ENCODE assay signal across 13 cellular contexts in the genomic region with DNA sequence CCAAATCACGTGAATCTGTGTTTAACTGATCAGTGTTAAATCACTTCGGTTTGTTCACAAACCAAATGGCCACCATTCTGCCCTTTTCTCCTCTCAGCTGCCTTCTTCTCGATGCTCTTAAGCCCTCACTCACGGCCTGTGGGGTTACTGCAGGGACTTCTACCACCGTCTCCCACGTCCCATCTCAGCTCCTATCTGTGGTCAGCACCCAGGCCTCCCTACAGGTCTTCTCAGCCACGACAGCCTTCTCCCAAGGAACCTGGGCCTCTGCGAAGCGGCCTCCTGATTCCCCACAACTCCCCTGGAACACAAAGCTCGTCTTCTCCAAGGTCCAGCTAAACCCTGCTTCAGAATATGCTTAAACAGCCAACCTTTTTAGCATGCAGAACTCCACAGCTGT.
A peak's percentile ranks its signal among the peaks of the same experiment; 100 is the strongest.
DNase-seq lines count a peak whose midpoint lies in the region; FAIRE-seq and TF ChIP-seq lines count a peak whose summit lies in the region.
"Had no signal": no experiment of that assay in that cellular context is flagged by ENCODE, and none has a peak within 500 bp of the region (broad histone marks: within the 10 kb centered on the region; RNA-seq: fewer than 3 reads in every experiment).

No MANE protein-coding gene starts in this region.

- peak overlapping the region; percentile 53 for H3K4me3 Mint-ChIP-seq in nephron progenitor cell
- H3K4me3 Mint-ChIP-seq: CD8-positive, alpha-beta T cell had no signal

- no peak overlapping the region for H2BK20ac ChIP-seq in H1 (ENCODE audit: low read length)

- H2BK15ac ChIP-seq in H1 (ENCODE audit: low read length), result no peak overlapping the region

- H3K18ac ChIP-seq in H1 (ENCODE audit: extremely low read depth, low read length), result no peak overlapping the region

- no peak for FAIRE-seq in H1 (lab: Jason Lieb, UNC)
- FAIRE-seq: G401.6, GM18507 had no signal

- H4K20me1 ChIP-seq in H1 (replicated peaks in 1 of 2; ENCODE audit: control insufficient read depth in 1 of 2, insufficient read depth in 2 of 2, low read length in 2 of 2), result peaks cover 0 to 2% of the 10 kb centered on the region in 2 experiments

- H3K14ac ChIP-seq in H1 (ENCODE audit: insufficient read length), result no peak overlapping the region

- 78% methylated on average over 10 of the region's 10 CpGs; no CpG with 5 or more reads in 1 of the 2 experiments for WGBS in H1 (ENCODE audit: extremely low coverage in 1 of 2, insufficient coverage in 1 of 2, insufficient read length in 1 of 2, insufficient replicate concordance in 2 of 2, low coverage in 1 of 2, low lambda C conversion rate in 2 of 2, missing lambda C conversion rate in 1 of 2), 2 experiments
- WGBS in tibial nerve, 2 donors, result 76 to 81% methylated on average over 10 of the region's 10 CpGs

- TF ChIP-seq CTCF in H1 (IDR thresholded peaks at IDR 0.05; ENCODE audit: control extremely low read depth in 1 of 3, insufficient read depth in 1 of 3, low read depth in 1 of 3, low read length in 3 of 3), result no peak
- no peak for TF ChIP-seq CTCF in nephron progenitor cell (IDR thresholded peaks at IDR 0.05)
- no peak for TF ChIP-seq CTCF in tibial nerve (IDR thresholded peaks at IDR 0.05)

- POLR2A ChIA-PET in H1 (lab: Charles Lee; ENCODE audit: partially characterized antibody), result no interaction called here

- H3K56ac ChIP-seq in H1 (replicated peaks; ENCODE audit: insufficient read length, low read depth, low read length), result no peak overlapping the region

- peaks cover 72% of the 10 kb centered on the region for H3K4me1 ChIP-seq in SJSA1 (replicated peaks)
- H3K4me1 ChIP-seq in H1 (replicated peaks in 1 of 4; ENCODE audit: control insufficient read depth in 3 of 4, insufficient read depth in 4 of 4, low read length in 3 of 4), result peaks cover 0 to 6% (median 5%) of the 10 kb centered on the region in 4 experiments; a peak in 4 of 7 replicates
- peaks cover 0 to 78% (median 36%) of the 10 kb centered on the region in 4 donors for H3K4me1 ChIP-seq in tibial nerve

- H2AFZ ChIP-seq in H1 (ENCODE audit: low read length), result no peak overlapping the region

- peaks cover 79% of the 10 kb centered on the region for H3K4me1 Mint-ChIP-seq in nephron progenitor cell

- H4K91ac ChIP-seq in H1 (replicated peaks; ENCODE audit: insufficient read length, low read length), result no peak overlapping the region

- no peak overlapping the region for H4K8ac ChIP-seq in H1 (ENCODE audit: extremely low read depth, insufficient read depth, low read length)

- H3K27ac Mint-ChIP-seq in nephron progenitor cell, result peak overlapping the region; percentile 97
- H3K27ac Mint-ChIP-seq: CD8-positive, alpha-beta T cell had no signal

- no peak overlapping the region for H3K4ac ChIP-seq in H1 (replicated peaks; ENCODE audit: insufficient read length, low read depth, low read length)

- no peak overlapping the region for H2AK5ac ChIP-seq in H1 (ENCODE audit: low read depth, low read length)

- peaks cover 3% of the 10 kb centered on the region for H3K9me3 Mint-ChIP-seq in nephron progenitor cell
- H3K9me3 Mint-ChIP-seq: CD8-positive, alpha-beta T cell had no signal

- TF ChIP-seq EP300 in H1 (IDR thresholded peaks at IDR 0.05; ENCODE audit: borderline replicate concordance in 1 of 2, low read depth in 2 of 2, low read length in 2 of 2) (no peak), tibial nerve (IDR thresholded peaks at IDR 0.05) (no peak)

- H4K5ac ChIP-seq in H1 (ENCODE audit: insufficient read length, low read depth, low read length), result no peak overlapping the region

- H3K27me3 ChIP-seq in SJSA1 (replicated peaks), result no peaks in the 10 kb centered on the region
- H3K27me3 ChIP-seq in H1 (replicated peaks in 1 of 4; ENCODE audit: control insufficient read depth in 3 of 4, extremely low read depth in 1 of 4, insufficient read depth in 3 of 4, low read length in 3 of 4), result no peaks in the 10 kb centered on the region; a peak in 1 of 7 replicates
- no peaks in the 10 kb centered on the region for H3K27me3 ChIP-seq in tibial nerve

- DNase-seq in SJSA1 (ENCODE audit: low read depth in 1 of 2, low spot score in 2 of 2) (peak in 1 of 2 experiments; percentile 57), H1 (ENCODE audit: low read depth in 1 of 2, low spot score in 2 of 2) (no peak), nephron progenitor cell (no peak), tibial nerve (ENCODE audit: low spot score in 2 of 2) (no peak), SIG-M5 (lab: John Stamatoyannopoulos, UW) (no peak), posterior cingulate gyrus (no peak), NCI-H1092 (lab: John Stamatoyannopoulos, UW) (no peak)
- DNase-seq: CD8-positive, alpha-beta T cell; cortex of kidney; foreskin melanocyte; stimulated activated naive CD4-positive, alpha-beta T cell treated with Interleukin-2 at 50 U/mL for 16 hours had no signal

- intact Hi-C loops in posterior cingulate gyrus (cut with DNase I), result loop anchor here (2.0 to 10.0 kb wide), 2 partner anchors 106 to 188 kb away; partner anchors contain the start of genes COL4A1 and COL4A2

- H3K79me2 ChIP-seq in H1 (ENCODE audit: control insufficient read depth in 1 of 2, insufficient read depth in 2 of 2, low read length in 2 of 2), result no peaks in the 10 kb centered on the region

- no peak overlapping the region for H3K4me2 ChIP-seq in H1 (ENCODE audit: insufficient read depth in 1 of 2, low read depth in 2 of 2, low read length in 2 of 2)

- H3K9me3 ChIP-seq in SJSA1 (replicated peaks) (no peaks in the 10 kb centered on the region), H1 (ENCODE audit: insufficient read depth in 2 of 2, low read depth in 1 of 2, low read length in 1 of 2) (no peaks in the 10 kb centered on the region), tibial nerve (no peaks in the 10 kb centered on the region)

- H3K23ac ChIP-seq in H1 (ENCODE audit: insufficient read length), result no peak overlapping the region

- H2BK12ac ChIP-seq in H1 (ENCODE audit: low read depth, low read length), result peak overlapping the region; percentile 43; the same call in 1 of the 2 replicates

- no peak overlapping the region for H3K9ac ChIP-seq in H1 (replicated peaks in 1 of 4; ENCODE audit: extremely low read depth in 1 of 4, low read depth in 3 of 4, low read length in 3 of 4)

- peaks cover 42% of the 10 kb centered on the region for H3K36me3 Mint-ChIP-seq in nephron progenitor cell (ENCODE audit: low read depth)
- H3K36me3 Mint-ChIP-seq: CD8-positive, alpha-beta T cell had no signal

- H3K4me3 ChIP-seq in SJSA1 (no peak overlapping the region), H1 (ENCODE audit: extremely low read depth in 1 of 4, insufficient read depth in 2 of 4, low read depth in 3 of 4, low read length in 4 of 4) (no peak overlapping the region), tibial nerve (no peak overlapping the region)

- no peaks in the 10 kb centered on the region; the same call in 1 of the 2 replicates for H3K23me2 ChIP-seq in H1 (ENCODE audit: low read depth, low read length)

- no peak overlapping the region for H2BK120ac ChIP-seq in H1 (replicated peaks; ENCODE audit: low read depth, low read length)

- CTCF ChIA-PET in H1 (lab: Charles Lee; ENCODE audit: partially characterized antibody), result interaction anchor here (0.8 to 3.9 kb wide), 21 partner anchors 10 to 228 kb away, joined by 3 to 44 read pairs (median 6); no protein-coding TSS in a partner anchor

- H3K79me1 ChIP-seq in H1 (ENCODE audit: low read depth, low read length), result peaks cover 4% of the 10 kb centered on the region; the same call in 1 of the 2 replicates

- H2BK5ac ChIP-seq in H1 (ENCODE audit: low read depth, low read length), result no peak overlapping the region

- TF ChIP-seq RAD21 in H1 (IDR thresholded peaks at IDR 0.05 in 1 of 2, conservative IDR thresholded peaks at IDR 0.05 in 1 of 2; ENCODE audit: low read depth in 2 of 2, low read length in 2 of 2), result no peak

- peaks cover 15% of the 10 kb centered on the region for H3K36me3 ChIP-seq in SJSA1
- no peaks in the 10 kb centered on the region; a peak in 1 of 8 replicates for H3K36me3 ChIP-seq in H1 (ENCODE audit: control insufficient read depth in 2 of 4, insufficient read depth in 4 of 4, low read length in 3 of 4)
- peaks cover 0 to 3% (median 0%) of the 10 kb centered on the region in 3 donors for H3K36me3 ChIP-seq in tibial nerve

- TF ChIP-seq POLR2A in H1 (IDR thresholded peaks at IDR 0.05; ENCODE audit: control extremely low read depth in 1 of 2, low read depth in 2 of 2, low read length in 2 of 2) (no peak), tibial nerve (IDR thresholded peaks at IDR 0.05) (no peak)

- H3K27me3 Mint-ChIP-seq in nephron progenitor cell (ENCODE audit: low read depth, poor library complexity), result peaks cover 4% of the 10 kb centered on the region

- peak overlapping the region; percentile 83 for H3K27ac ChIP-seq in SJSA1
- no peak overlapping the region for H3K27ac ChIP-seq in H1 (ENCODE audit: low read depth, low read length)
- peak overlapping the region; percentile 54 to 93 (median 84) for H3K27ac ChIP-seq in tibial nerve

TF ChIP-seq in H1, 55 proteins besides CTCF, POLR2A, EP300 and RAD21 (continues in another document):
- TF ChIP-seq TEAD4 (IDR thresholded peaks at IDR 0.05; ENCODE audit: low read depth, low read length) (no peak), CEBPB (IDR thresholded peaks at IDR 0.05; ENCODE audit: low read depth, low read length) (no peak), JUN (IDR thresholded peaks at IDR 0.05; ENCODE audit: low read depth, low read length) (no peak), SAP30 (IDR thresholded peaks at IDR 0.05; ENCODE audit: insufficient read depth, insufficient replicate concordance, low read length) (no peak), CHD1 (IDR thresholded peaks at IDR 0.05; ENCODE audit: low read depth, low read length) (no peak), SIN3A (conservative IDR thresholded peaks at IDR 0.05 in 1 of 2, IDR thresholded peaks at IDR 0.05 in 1 of 2; ENCODE audit: low read depth in 1 of 2, low read length in 2 of 2) (no peak)
- TF ChIP-seq, protein P1, sequence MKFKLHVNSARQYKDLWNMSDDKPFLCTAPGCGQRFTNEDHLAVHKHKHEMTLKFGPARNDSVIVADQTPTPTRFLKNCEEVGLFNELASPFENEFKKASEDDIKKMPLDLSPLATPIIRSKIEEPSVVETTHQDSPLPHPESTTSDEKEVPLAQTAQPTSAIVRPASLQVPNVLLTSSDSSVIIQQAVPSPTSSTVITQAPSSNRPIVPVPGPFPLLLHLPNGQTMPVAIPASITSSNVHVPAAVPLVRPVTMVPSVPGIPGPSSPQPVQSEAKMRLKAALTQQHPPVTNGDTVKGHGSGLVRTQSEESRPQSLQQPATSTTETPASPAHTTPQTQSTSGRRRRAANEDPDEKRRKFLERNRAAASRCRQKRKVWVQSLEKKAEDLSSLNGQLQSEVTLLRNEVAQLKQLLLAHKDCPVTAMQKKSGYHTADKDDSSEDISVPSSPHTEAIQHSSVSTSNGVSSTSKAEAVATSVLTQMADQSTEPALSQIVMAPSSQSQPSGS (IDR thresholded peaks at IDR 0.05; ENCODE audit: low read length), result no peak
- TF ChIP-seq, protein P2, sequence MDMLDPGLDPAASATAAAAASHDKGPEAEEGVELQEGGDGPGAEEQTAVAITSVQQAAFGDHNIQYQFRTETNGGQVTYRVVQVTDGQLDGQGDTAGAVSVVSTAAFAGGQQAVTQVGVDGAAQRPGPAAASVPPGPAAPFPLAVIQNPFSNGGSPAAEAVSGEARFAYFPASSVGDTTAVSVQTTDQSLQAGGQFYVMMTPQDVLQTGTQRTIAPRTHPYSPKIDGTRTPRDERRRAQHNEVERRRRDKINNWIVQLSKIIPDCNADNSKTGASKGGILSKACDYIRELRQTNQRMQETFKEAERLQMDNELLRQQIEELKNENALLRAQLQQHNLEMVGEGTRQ (IDR thresholded peaks at IDR 0.05; ENCODE audit: low read length), result no peak
